Comparison of ENCODE assay signal across 8 cellular contexts in genomic region chr9:137083418-137084004, GRCh38. TPM values are rescaled to one million over a fixed set of nuclear protein-coding genes. Genes with fewer than 3 reads are reported as not detected.
DNase-seq lines count a peak whose midpoint lies in the region; ATAC-seq and TF ChIP-seq lines count a peak whose summit lies in the region.

No MANE protein-coding gene starts in this region.

- POLR2A ChIA-PET in Caco-2 (lab: Charles Lee), result no interaction called here

- H3K27ac ChIP-seq in colonic mucosa, result peak overlapping the region; percentile 27

- no peak overlapping the region for H3K4me3 ChIP-seq in colonic mucosa
- H3K4me3 ChIP-seq in Caco-2 (ENCODE audit: low read depth, low read length), result no peak overlapping the region

- CTCF ChIA-PET in Caco-2 (lab: Charles Lee), result no interaction called here

- H3K27ac Mint-ChIP-seq in Caco-2 (ENCODE audit: unreplicated experiment), result no peak overlapping the region

- no peak overlapping the region for H3K9ac ChIP-seq in colonic mucosa (ENCODE audit: low read depth in 2 of 2, low read length in 2 of 2)

- H3K27me3 ChIP-seq in colonic mucosa, result no peaks in the 10 kb centered on the region
- H3K27me3 ChIP-seq in Caco-2 (replicated peaks; ENCODE audit: control insufficient read depth, insufficient read depth, low read length), result no peaks in the 10 kb centered on the region

- peaks cover 19% of the 10 kb centered on the region for H3K36me3 Mint-ChIP-seq in Caco-2 (ENCODE audit: insufficient read depth, unreplicated experiment)

- peaks cover 12% of the 10 kb centered on the region for H3K4me1 ChIP-seq in colonic mucosa
- H3K4me1 ChIP-seq in Caco-2, result peaks cover 8% of the 10 kb centered on the region

- no peak overlapping the region for H3K4me3 Mint-ChIP-seq in Caco-2 (ENCODE audit: unreplicated experiment)

- H3K9me3 ChIP-seq in colonic mucosa (no peaks in the 10 kb centered on the region), Caco-2 (no peaks in the 10 kb centered on the region)

- H3K36me3 ChIP-seq in colonic mucosa (no peaks in the 10 kb centered on the region), Caco-2 (ENCODE audit: control insufficient read depth, insufficient read depth, low read length) (peaks cover 1% of the 10 kb centered on the region)

- BruUV-seq in Caco-2 (replicated peaks; lab: Mats Ljungman, UMichigan), result no TSS peak

- TF ChIP-seq CTCF in colonic mucosa (IDR thresholded peaks at IDR 0.05) (no peak), Caco-2 (IDR thresholded peaks at IDR 0.05; ENCODE audit: insufficient read depth in 1 of 2, low read depth in 1 of 2, low read length in 1 of 2, severe bottlenecking in 1 of 2, unreplicated experiment in 1 of 2) (no peak)

- H3K4me1 Mint-ChIP-seq in Caco-2 (ENCODE audit: low read depth, unreplicated experiment), result peaks cover 15% of the 10 kb centered on the region

- DNase-seq in GM04503 (ENCODE audit: low read depth), result peak; percentile 87
- DNase-seq in NCI-H82 (lab: John Stamatoyannopoulos, UW), result peak; percentile 97
- DNase-seq in colonic mucosa, result no peak
- peak in 35 of 56 donors; percentile 26 to 86 (median 53) for DNase-seq in nucleus accumbens (lab: John Stamatoyannopoulos, UW)
- DNase-seq in NCI-H1092 treated with DMSO at 0.1 percent for 48 hours (lab: John Stamatoyannopoulos, UW), result no peak
- DNase-seq in Caco-2, result no peak
- no peak for DNase-seq in DMS153 (lab: John Stamatoyannopoulos, UW)

- intact Hi-C loops in colonic mucosa (cut with DNase I) (no loop called here), Caco-2 (cut with micrococcal nuclease; ENCODE audit: unreplicated experiment) (no loop called here)

- H3K27me3 Mint-ChIP-seq in Caco-2 (ENCODE audit: insufficient read depth, unreplicated experiment), result no peaks in the 10 kb centered on the region

- no peaks in the 10 kb centered on the region for H3K9me3 Mint-ChIP-seq in Caco-2 (ENCODE audit: unreplicated experiment)

- no peak for ATAC-seq in GM18867 (IDR thresholded peaks at IDR 0.05; ENCODE audit: unreplicated experiment)

RNA-seq across cellular contexts. Expression of gene MAN1B1, which starts 3.3 kb away (rescaled TPM):
- total RNA-seq in colonic mucosa (10 to 100 TPM; 43.5 to 52.6 TPM), Caco-2 (2022) (57.7 and 58.0 TPM in 2 replicates)

RNA-seq across cellular contexts. Expression of gene UAP1L1, which starts 6.2 kb away (rescaled TPM):
- 10 to 100 TPM in 1 of 2 donors, 1 to 10 TPM in 1; 9.0 to 13.0 TPM for total RNA-seq in colonic mucosa
- 22.7 and 24.6 TPM in 2 replicates for total RNA-seq in Caco-2 (2022)

RNA-seq across cellular contexts. Expression of gene SAPCD2, which starts 13.2 kb away (rescaled TPM):
- total RNA-seq in colonic mucosa, result 10 to 100 TPM; 19.2 to 57.8 TPM
- total RNA-seq in Caco-2 (2022), result 53.3 and 57.5 TPM in 2 replicates

RNA-seq across cellular contexts. Expression of gene ENTPD2, which starts 29.6 kb away (rescaled TPM):
- total RNA-seq in colonic mucosa (10 to 100 TPM; 20.5 to 22.1 TPM), Caco-2 (2022) (2.9 and 3.4 TPM in 2 replicates)

RNA-seq across cellular contexts. Expression of gene DPP7, which starts 31.0 kb away (rescaled TPM):
- total RNA-seq in colonic mucosa (10 to 100 TPM; 46.2 to 52.5 TPM), Caco-2 (2022) (230 and 247 TPM in 2 replicates)

Comparison
In these comparisons a context has a peak if more than half of its experiments do, and no peak if none do; other contexts are left out.
1. DNase-seq: peak in GM04503 (single experiment), NCI-H82 (single experiment) and nucleus accumbens (35 of 56); none in colonic mucosa (single experiment), NCI-H1092 treated with DMSO at 0.1 percent for 48 hours (single experiment), Caco-2 (0 of 2) and DMS153 (single experiment).